9 cellular contexts compared by ENCODE assay signal in the genomic region with DNA sequence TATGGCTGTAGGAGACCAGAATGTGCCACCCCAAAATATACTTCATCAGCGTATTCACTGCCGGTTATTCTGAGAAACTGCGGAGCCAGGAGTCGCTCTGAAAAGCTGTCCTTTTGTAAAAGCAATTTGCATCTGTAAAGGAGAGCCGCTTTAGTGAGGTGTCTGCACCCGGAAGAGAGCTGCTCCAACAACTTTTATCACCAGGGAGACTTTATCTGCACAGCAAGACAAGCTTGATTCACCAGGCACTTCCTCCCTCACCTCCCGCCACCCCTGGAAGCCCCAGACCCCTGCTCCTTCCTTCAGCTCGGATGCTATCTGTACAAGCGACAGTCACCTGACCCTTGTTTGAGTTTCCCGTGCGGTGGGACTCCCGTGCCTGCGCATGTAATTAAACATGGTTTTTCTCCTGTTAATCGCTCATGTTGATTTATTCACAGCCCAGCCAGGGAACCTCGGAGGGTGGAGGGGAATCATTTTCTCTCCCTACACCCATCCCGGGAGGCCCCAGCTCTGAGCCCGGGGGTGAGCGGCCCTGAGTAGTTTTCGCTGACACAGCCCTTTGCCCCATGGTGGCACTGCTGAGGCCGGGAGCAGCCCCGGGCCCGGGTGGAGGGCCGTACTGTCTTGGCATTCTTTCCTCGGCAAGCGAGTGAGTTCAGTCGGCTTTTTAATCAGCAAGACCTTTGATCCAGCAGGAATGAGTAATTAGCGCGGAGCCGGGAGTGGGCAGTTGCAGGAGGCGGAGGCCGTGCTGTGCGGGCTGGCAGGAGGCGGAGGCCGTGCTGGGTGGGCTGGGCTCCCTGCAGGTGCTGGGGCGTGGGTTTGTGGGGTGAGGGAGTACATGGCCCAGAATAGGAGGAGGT.
A peak's percentile ranks its signal among the peaks of the same experiment; 100 is the strongest.
DNase-seq lines count a peak whose midpoint lies in the region; ATAC-seq, FAIRE-seq and TF ChIP-seq lines count a peak whose summit lies in the region.
"Had no signal": no experiment of that assay in that cellular context is flagged by ENCODE, and none has a peak within 500 bp of the region (broad histone marks: within the 10 kb centered on the region; RNA-seq: fewer than 3 reads in every experiment).

No MANE protein-coding gene starts in this region.

- TF ChIP-seq CTCF in dorsolateral prefrontal cortex (IDR thresholded peaks at IDR 0.05 in 54 of 56, conservative IDR thresholded peaks at IDR 0.05 in 2 of 56; ENCODE audit: low read depth in 1 of 56, partially characterized antibody in 56 of 56) (no peak), nephron progenitor cell (IDR thresholded peaks at IDR 0.05) (no peak)

- H3K27ac ChIP-seq in dorsolateral prefrontal cortex = no peak overlapping the region

- no peak for FAIRE-seq in RCC 7860 (lab: Jason Lieb, UNC)

- H3K4me1 Mint-ChIP-seq in nephron progenitor cell = peaks cover 59% of the 10 kb centered on the region

- peak; percentile 52 for DNase-seq in COR-L47 (lab: John Stamatoyannopoulos, UW)
- DNase-seq in NCI-H526 (lab: John Stamatoyannopoulos, UW) = peak; percentile 48 to 65
- DNase-seq in dorsolateral prefrontal cortex = no peak
- DNase-seq in nephron progenitor cell = peak; percentile 57
- DNase-seq in RCC 7860 (ENCODE audit: low spot score) = no peak
- no peak for DNase-seq in hepatic stellate cell (ENCODE audit: low spot score)
- DNase-seq: NCI-H1930 had no signal

- peaks cover 5% of the 10 kb centered on the region for H3K9me3 Mint-ChIP-seq in nephron progenitor cell

- H3K27me3 ChIP-seq in dorsolateral prefrontal cortex = peaks cover 0 to 5% (median 0%) of the 10 kb centered on the region in 45 donors

- H3K4me3 Mint-ChIP-seq in nephron progenitor cell = peak overlapping the region; percentile 77

- H3K27me3 Mint-ChIP-seq in nephron progenitor cell (ENCODE audit: low read depth, poor library complexity) = peaks cover 54% of the 10 kb centered on the region

- no peak overlapping the region for H3K27ac Mint-ChIP-seq in nephron progenitor cell

- intact Hi-C loops in dorsolateral prefrontal cortex (cut with DNase I) = no loop called here

- ATAC-seq in HG03025 (IDR thresholded peaks at IDR 0.05; ENCODE audit: low FRiP score, unreplicated experiment) (no peak), HG02870 (IDR thresholded peaks at IDR 0.05; ENCODE audit: unreplicated experiment) (no peak)

- peak overlapping the region in 31 of 59 donors; percentile 3 to 53 (median 27) for H3K4me3 ChIP-seq in dorsolateral prefrontal cortex

- no peaks in the 10 kb centered on the region for H3K36me3 Mint-ChIP-seq in nephron progenitor cell (ENCODE audit: low read depth)

Comparison
In these comparisons a context has a peak if more than half of its experiments do, and no peak if none do; other contexts are left out.
1. DNase-seq: peak in COR-L47 (single experiment), NCI-H526 (2 of 2) and nephron progenitor cell (single experiment); none in dorsolateral prefrontal cortex (0 of 10), RCC 7860 (single experiment) and hepatic stellate cell (single experiment).